Comparison of ENCODE assay signal across 11 cellular contexts in the genomic region with DNA sequence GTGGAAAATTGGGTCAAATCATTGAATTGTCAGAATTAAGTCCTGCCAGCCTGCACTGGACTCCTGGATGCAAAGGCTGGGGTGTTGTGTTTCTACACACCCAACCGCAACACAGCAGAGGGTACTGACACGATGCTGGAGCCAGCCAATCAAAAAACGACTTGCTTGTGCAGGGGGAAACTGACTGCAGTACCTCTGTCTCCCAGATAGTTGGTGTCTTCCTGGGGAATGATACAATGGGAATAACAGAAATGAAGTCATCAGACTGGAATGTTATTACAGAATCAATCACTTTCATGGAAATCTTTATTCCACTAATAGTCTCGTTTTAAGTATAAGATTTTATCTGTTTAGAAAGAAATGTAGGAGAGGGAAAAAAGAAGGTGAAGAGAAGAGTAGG.
DNase-seq lines count a peak whose midpoint lies in the region; ATAC-seq and TF ChIP-seq lines count a peak whose summit lies in the region.
"Had no signal": no experiment of that assay in that cellular context is flagged by ENCODE, and none has a peak within 500 bp of the region (broad histone marks: within the 10 kb centered on the region; RNA-seq: fewer than 3 reads in every experiment).

No MANE protein-coding gene starts in this region.

- H3K4me3 ChIP-seq in LNCaP clone FGC (ENCODE audit: low read depth, low read length), result no peak overlapping the region
- H3K4me3 ChIP-seq in lower leg skin (ENCODE audit: low read depth, poor library complexity, severe bottlenecking), result no peak overlapping the region
- H3K4me3 ChIP-seq: skin epidermis had no signal

- no peaks in the 10 kb centered on the region for H3K36me3 Mint-ChIP-seq in mesothelial cell of epicardium

- H3K4me1 Mint-ChIP-seq in mesothelial cell of epicardium, result peaks cover 5% of the 10 kb centered on the region

- intact Hi-C loops in lower leg skin (cut with DNase I; ENCODE audit: low total_unique reads), result no loop called here

- WGBS in lower leg skin, 2 donors, result 59 to 68% methylated on average over 4 of the region's 4 CpGs

- no peak overlapping the region for H3K4me3 Mint-ChIP-seq in mesothelial cell of epicardium

- no peaks in the 10 kb centered on the region for H3K27me3 Mint-ChIP-seq in mesothelial cell of epicardium (ENCODE audit: low read depth)

- no peak for ATAC-seq in HG03354 (IDR thresholded peaks at IDR 0.05; ENCODE audit: poor library complexity, severe bottlenecking, unreplicated experiment)
- ATAC-seq in left lobe of liver, result no peak

- DNase-seq in ELF-1 (ENCODE audit: low read depth, low spot score), result peak; percentile 10
- DNase-seq in LNCaP clone FGC (ENCODE audit: low read depth), result peak; percentile 1
- DNase-seq in dermis blood vessel endothelial cell, result peak; percentile 24
- DNase-seq in mesothelial cell of epicardium (ENCODE audit: low spot score in 2 of 2, unreplicated experiment in 2 of 2), result no peak
- DNase-seq in cerebellar nuclear complex (lab: John Stamatoyannopoulos, UW), result no peak
- DNase-seq in left lobe of liver (ENCODE audit: low spot score), result no peak
- DNase-seq in lower leg skin (ENCODE audit: low spot score in 2 of 2), result no peak
- DNase-seq: activated CD8-positive, alpha-beta memory T cell treated with anti-CD3 and anti-CD28 coated beads, Interleukin-2, amount 50 U/mL, for 48 hours; NCI-H1105 treated with DMSO at 0.1 percent for 48 hours had no signal

- H3K9me3 Mint-ChIP-seq in mesothelial cell of epicardium, result peaks cover 14% of the 10 kb centered on the region

- H3K27ac Mint-ChIP-seq in mesothelial cell of epicardium, result peak overlapping the region; percentile 51

- TF ChIP-seq CTCF in LNCaP clone FGC (IDR thresholded peaks at IDR 0.05; ENCODE audit: control insufficient read depth, extremely low read depth, insufficient read depth) (no peak), mesothelial cell of epicardium (IDR thresholded peaks at IDR 0.05; ENCODE audit: unreplicated experiment) (no peak), lower leg skin (IDR thresholded peaks at IDR 0.05) (no peak)

- no peak for TF ChIP-seq POLR2A in lower leg skin (IDR thresholded peaks at IDR 0.05)

Comparison
In these comparisons a context has a peak if more than half of its experiments do, and no peak if none do; other contexts are left out.
1. DNase-seq: peak in ELF-1 (single experiment), LNCaP clone FGC (single experiment) and dermis blood vessel endothelial cell (single experiment); none in mesothelial cell of epicardium (0 of 2), cerebellar nuclear complex (0 of 2), left lobe of liver (single experiment) and lower leg skin (0 of 2).